1 cellular context compared by ENCODE assay signal in the genomic region with DNA sequence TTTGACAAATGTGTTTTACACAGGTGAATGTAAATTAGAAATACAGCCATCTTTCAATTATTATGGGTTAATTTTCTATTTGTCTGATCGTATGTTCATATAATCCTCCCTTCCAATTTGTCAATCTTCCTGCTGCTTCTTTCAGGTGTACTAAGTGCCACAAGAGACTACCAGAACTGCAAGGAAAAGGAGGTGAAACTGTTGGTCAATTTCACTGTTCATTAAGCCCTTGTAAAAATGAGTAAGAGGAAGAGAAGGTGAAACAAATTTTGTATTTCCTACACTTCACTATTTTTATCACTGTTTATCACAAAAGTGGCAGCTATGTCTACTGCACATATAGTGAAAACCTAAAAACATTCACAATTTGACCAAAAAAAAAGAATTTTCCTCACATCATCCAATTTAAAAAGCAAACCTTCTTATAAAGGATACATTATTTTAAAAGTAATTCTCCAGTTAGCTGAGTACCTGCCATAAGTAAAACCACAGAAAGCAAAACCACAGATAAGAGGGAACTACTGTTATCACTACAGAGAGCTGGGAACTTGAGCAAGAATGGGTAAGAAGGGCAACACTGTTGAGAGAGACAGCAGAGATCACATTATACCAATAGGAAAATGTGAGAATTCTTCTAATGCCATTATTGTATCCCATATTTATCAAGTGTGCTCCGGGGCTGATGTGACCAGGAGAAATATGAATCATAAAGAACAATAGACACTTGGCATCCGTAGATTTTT.
TF ChIP-seq lines count a peak whose summit lies in the region.

No MANE protein-coding gene starts in this region.

TF ChIP-seq in K562, 482 proteins besides CTCF, POLR2A, EP300 and RAD21 (continued from another document and continues in another):
- TF ChIP-seq CBFA2T3 (IDR thresholded peaks at IDR 0.05) (peak; percentile 34; the same call in 1 of the 2 replicates), POLR2H (tag; IDR thresholded peaks at IDR 0.05; ENCODE audit: low read depth) (no peak), CHCHD3 (CRISPR knock-in tag; IDR thresholded peaks at IDR 0.05) (no peak), ZNF232 (CRISPR knock-in tag; IDR thresholded peaks at IDR 0.05) (no peak), RFX5 (IDR thresholded peaks at IDR 0.05; ENCODE audit: low read depth, low read length) (no peak), ZKSCAN1 (IDR thresholded peaks at IDR 0.05; ENCODE audit: low read depth, low read length) (no peak), CEBPG (CRISPR knock-in tag; IDR thresholded peaks at IDR 0.05) (no peak), CEBPG (tag; conservative IDR thresholded peaks at IDR 0.05 in 1 of 2, IDR thresholded peaks at IDR 0.05 in 1 of 2) (peak; percentile 23 to 88; a peak in 2 of 4 replicates), EP400 (IDR thresholded peaks at IDR 0.05) (no peak), CBX8 (IDR thresholded peaks at IDR 0.05; ENCODE audit: borderline replicate concordance, extremely low read depth, low read depth, low read length, poor library complexity, severe bottlenecking) (no peak), ARID1B (IDR thresholded peaks at IDR 0.05) (peak; percentile 72), SMARCE1 (IDR thresholded peaks at IDR 0.05) (peak; percentile 71; the same call in 1 of the 2 replicates), EHMT2 (IDR thresholded peaks at IDR 0.05) (0 out of 2 replicates have a peak, but pooled peaks have one; percentile 11), ESRRA (IDR thresholded peaks at IDR 0.05; ENCODE audit: borderline replicate concordance, low read depth) (peak; percentile 94; the same call in 1 of the 2 replicates), YY1 (IDR thresholded peaks at IDR 0.05; ENCODE audit: borderline replicate concordance in 1 of 3, control insufficient read depth in 1 of 3, extremely low read depth in 1 of 3, insufficient read depth in 3 of 3, insufficient read length in 1 of 3, insufficient replicate concordance in 2 of 3, low read depth in 1 of 3, low read length in 2 of 3) (no peak), ZNF274 (IDR thresholded peaks at IDR 0.05; ENCODE audit: borderline replicate concordance, low read depth, low read length) (no peak), RCOR1 (IDR thresholded peaks at IDR 0.05; ENCODE audit: borderline replicate concordance in 1 of 2, low read depth in 2 of 2, low read length in 2 of 2) (peak in 1 of 2 experiments; percentile 63; a peak in 1 of 4 replicates), CREBBP (IDR thresholded peaks at IDR 0.05; ENCODE audit: low read depth, low read length) (no peak), ETV6 (IDR thresholded peaks at IDR 0.05; ENCODE audit: borderline replicate concordance in 1 of 2, low read depth in 2 of 2, low read length in 1 of 2) (no peak), ETV6 (CRISPR knock-in tag; IDR thresholded peaks at IDR 0.05; ENCODE audit: borderline replicate concordance) (no peak), DNMT1 (IDR thresholded peaks at IDR 0.05) (no peak), FOXA1 (IDR thresholded peaks at IDR 0.05; ENCODE audit: borderline replicate concordance) (no peak), HNRNPH1 (optimal IDR thresholded peaks at IDR 0.05; ENCODE audit: low read depth, low read length) (no peak), ZNF347 (CRISPR knock-in tag; IDR thresholded peaks at IDR 0.05; ENCODE audit: low read depth) (no peak), CBX1 (IDR thresholded peaks at IDR 0.05; ENCODE audit: low read depth) (no peak), TCF7 (IDR thresholded peaks at IDR 0.05; ENCODE audit: borderline replicate concordance) (no peak), ZNF699 (CRISPR knock-in tag; IDR thresholded peaks at IDR 0.05; ENCODE audit: insufficient replicate concordance) (no peak), GABPB2 (CRISPR knock-in tag; conservative IDR thresholded peaks at IDR 0.05) (no peak), TEAD1 (CRISPR knock-in tag; IDR thresholded peaks at IDR 0.05) (0 out of 4 replicates have a peak, but pooled peaks of 1 of the 2 experiments have one; percentile 16), MTF1 (CRISPR knock-in tag; IDR thresholded peaks at IDR 0.05; ENCODE audit: borderline replicate concordance) (no peak), RAD51 (IDR thresholded peaks at IDR 0.05; ENCODE audit: borderline replicate concordance, low read depth) (no peak), DMBX1 (CRISPR knock-in tag; IDR thresholded peaks at IDR 0.05; ENCODE audit: borderline replicate concordance) (no peak), SMAD3 (CRISPR knock-in tag; conservative IDR thresholded peaks at IDR 0.05) (no peak), IFI16 (CRISPR knock-in tag; IDR thresholded peaks at IDR 0.05) (no peak), ZNF184 (CRISPR knock-in tag; IDR thresholded peaks at IDR 0.05) (no peak), ZNF431 (CRISPR knock-in tag; IDR thresholded peaks at IDR 0.05) (no peak), ZNF589 (CRISPR knock-in tag; IDR thresholded peaks at IDR 0.05; ENCODE audit: low read depth) (no peak), ASH1L (IDR thresholded peaks at IDR 0.05; ENCODE audit: borderline replicate concordance, low read depth, partially characterized antibody) (no peak), TEAD4 (IDR thresholded peaks at IDR 0.05; ENCODE audit: low read length) (peak; percentile 52), TEAD4 (CRISPR knock-in tag; IDR thresholded peaks at IDR 0.05; ENCODE audit: borderline replicate concordance) (no peak), SLC30A9 (CRISPR knock-in tag; IDR thresholded peaks at IDR 0.05) (no peak), SAFB2 (IDR thresholded peaks at IDR 0.05; ENCODE audit: borderline replicate concordance, low read depth, low read length, severe bottlenecking) (no peak), NCOR1 (IDR thresholded peaks at IDR 0.05) (no peak), CHD4 (IDR thresholded peaks at IDR 0.05; ENCODE audit: insufficient read depth, insufficient replicate concordance, low read depth, low read length, poor library complexity, severe bottlenecking) (no peak), SOX6 (IDR thresholded peaks at IDR 0.05) (peak; percentile 57; the same call in 1 of the 2 replicates), SNIP1 (IDR thresholded peaks at IDR 0.05; ENCODE audit: low read depth) (no peak), DPF2 (IDR thresholded peaks at IDR 0.05) (peak; percentile 74), PYGO2 (tag; IDR thresholded peaks at IDR 0.05) (no peak), POLR3A (IDR thresholded peaks at IDR 0.05; ENCODE audit: borderline replicate concordance, extremely low read depth, insufficient read depth, insufficient read length) (no peak), CXXC5 (CRISPR knock-in tag; IDR thresholded peaks at IDR 0.05) (no peak)
- TF ChIP-seq, protein P1, sequence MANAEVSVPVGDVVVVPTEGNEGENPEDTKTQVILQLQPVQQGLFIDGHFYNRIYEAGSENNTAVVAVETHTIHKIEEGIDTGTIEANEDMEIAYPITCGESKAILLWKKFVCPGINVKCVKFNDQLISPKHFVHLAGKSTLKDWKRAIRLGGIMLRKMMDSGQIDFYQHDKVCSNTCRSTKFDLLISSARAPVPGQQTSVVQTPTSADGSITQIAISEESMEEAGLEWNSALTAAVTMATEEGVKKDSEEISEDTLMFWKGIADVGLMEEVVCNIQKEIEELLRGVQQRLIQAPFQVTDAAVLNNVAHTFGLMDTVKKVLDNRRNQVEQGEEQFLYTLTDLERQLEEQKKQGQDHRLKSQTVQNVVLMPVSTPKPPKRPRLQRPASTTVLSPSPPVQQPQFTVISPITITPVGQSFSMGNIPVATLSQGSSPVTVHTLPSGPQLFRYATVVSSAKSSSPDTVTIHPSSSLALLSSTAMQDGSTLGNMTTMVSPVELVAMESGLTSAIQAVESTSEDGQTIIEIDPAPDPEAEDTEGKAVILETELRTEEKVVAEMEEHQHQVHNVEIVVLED (CRISPR knock-in tag; IDR thresholded peaks at IDR 0.05), result no peak
- TF ChIP-seq, protein P2, sequence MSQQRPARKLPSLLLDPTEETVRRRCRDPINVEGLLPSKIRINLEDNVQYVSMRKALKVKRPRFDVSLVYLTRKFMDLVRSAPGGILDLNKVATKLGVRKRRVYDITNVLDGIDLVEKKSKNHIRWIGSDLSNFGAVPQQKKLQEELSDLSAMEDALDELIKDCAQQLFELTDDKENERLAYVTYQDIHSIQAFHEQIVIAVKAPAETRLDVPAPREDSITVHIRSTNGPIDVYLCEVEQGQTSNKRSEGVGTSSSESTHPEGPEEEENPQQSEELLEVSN (IDR thresholded peaks at IDR 0.05; ENCODE audit: borderline replicate concordance in 1 of 2, extremely low read depth in 1 of 2, insufficient read depth in 1 of 2, insufficient read length in 1 of 2, low read depth in 1 of 2, low read length in 1 of 2, poor library complexity in 1 of 2, severe bottlenecking in 1 of 2), result no peak
- TF ChIP-seq, protein P3, sequence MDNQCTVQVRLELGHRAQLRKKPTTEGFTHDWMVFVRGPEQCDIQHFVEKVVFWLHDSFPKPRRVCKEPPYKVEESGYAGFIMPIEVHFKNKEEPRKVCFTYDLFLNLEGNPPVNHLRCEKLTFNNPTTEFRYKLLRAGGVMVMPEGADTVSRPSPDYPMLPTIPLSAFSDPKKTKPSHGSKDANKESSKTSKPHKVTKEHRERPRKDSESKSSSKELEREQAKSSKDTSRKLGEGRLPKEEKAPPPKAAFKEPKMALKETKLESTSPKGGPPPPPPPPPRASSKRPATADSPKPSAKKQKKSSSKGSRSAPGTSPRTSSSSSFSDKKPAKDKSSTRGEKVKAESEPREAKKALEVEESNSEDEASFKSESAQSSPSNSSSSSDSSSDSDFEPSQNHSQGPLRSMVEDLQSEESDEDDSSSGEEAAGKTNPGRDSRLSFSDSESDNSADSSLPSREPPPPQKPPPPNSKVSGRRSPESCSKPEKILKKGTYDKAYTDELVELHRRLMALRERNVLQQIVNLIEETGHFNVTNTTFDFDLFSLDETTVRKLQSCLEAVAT (IDR thresholded peaks at IDR 0.05), result peak in 1 of 2 experiments; percentile 93; a peak in 2 of 4 replicates
- TF ChIP-seq, protein P4, sequence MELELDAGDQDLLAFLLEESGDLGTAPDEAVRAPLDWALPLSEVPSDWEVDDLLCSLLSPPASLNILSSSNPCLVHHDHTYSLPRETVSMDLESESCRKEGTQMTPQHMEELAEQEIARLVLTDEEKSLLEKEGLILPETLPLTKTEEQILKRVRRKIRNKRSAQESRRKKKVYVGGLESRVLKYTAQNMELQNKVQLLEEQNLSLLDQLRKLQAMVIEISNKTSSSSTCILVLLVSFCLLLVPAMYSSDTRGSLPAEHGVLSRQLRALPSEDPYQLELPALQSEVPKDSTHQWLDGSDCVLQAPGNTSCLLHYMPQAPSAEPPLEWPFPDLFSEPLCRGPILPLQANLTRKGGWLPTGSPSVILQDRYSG (tag; conservative IDR thresholded peaks at IDR 0.05; ENCODE audit: low read depth), result no peak
- TF ChIP-seq, protein P5, sequence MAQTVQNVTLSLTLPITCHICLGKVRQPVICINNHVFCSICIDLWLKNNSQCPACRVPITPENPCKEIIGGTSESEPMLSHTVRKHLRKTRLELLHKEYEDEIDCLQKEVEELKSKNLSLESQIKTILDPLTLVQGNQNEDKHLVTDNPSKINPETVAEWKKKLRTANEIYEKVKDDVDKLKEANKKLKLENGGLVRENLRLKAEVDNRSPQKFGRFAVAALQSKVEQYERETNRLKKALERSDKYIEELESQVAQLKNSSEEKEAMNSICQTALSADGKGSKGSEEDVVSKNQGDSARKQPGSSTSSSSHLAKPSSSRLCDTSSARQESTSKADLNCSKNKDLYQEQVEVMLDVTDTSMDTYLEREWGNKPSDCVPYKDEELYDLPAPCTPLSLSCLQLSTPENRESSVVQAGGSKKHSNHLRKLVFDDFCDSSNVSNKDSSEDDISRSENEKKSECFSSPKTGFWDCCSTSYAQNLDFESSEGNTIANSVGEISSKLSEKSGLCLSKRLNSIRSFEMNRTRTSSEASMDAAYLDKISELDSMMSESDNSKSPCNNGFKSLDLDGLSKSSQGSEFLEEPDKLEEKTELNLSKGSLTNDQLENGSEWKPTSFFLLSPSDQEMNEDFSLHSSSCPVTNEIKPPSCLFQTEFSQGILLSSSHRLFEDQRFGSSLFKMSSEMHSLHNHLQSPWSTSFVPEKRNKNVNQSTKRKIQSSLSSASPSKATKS (CRISPR knock-in tag; IDR thresholded peaks at IDR 0.05), result no peak
- TF ChIP-seq, protein P6, sequence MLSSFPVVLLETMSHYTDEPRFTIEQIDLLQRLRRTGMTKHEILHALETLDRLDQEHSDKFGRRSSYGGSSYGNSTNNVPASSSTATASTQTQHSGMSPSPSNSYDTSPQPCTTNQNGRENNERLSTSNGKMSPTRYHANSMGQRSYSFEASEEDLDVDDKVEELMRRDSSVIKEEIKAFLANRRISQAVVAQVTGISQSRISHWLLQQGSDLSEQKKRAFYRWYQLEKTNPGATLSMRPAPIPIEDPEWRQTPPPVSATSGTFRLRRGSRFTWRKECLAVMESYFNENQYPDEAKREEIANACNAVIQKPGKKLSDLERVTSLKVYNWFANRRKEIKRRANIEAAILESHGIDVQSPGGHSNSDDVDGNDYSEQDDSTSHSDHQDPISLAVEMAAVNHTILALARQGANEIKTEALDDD (IDR thresholded peaks at IDR 0.05), result peak; percentile 46; the same call in 1 of the 2 replicates
- TF ChIP-seq, protein P7, sequence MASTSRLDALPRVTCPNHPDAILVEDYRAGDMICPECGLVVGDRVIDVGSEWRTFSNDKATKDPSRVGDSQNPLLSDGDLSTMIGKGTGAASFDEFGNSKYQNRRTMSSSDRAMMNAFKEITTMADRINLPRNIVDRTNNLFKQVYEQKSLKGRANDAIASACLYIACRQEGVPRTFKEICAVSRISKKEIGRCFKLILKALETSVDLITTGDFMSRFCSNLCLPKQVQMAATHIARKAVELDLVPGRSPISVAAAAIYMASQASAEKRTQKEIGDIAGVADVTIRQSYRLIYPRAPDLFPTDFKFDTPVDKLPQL (IDR thresholded peaks at IDR 0.05; ENCODE audit: extremely low read depth, insufficient read length), result no peak
- TF ChIP-seq, protein P8, sequence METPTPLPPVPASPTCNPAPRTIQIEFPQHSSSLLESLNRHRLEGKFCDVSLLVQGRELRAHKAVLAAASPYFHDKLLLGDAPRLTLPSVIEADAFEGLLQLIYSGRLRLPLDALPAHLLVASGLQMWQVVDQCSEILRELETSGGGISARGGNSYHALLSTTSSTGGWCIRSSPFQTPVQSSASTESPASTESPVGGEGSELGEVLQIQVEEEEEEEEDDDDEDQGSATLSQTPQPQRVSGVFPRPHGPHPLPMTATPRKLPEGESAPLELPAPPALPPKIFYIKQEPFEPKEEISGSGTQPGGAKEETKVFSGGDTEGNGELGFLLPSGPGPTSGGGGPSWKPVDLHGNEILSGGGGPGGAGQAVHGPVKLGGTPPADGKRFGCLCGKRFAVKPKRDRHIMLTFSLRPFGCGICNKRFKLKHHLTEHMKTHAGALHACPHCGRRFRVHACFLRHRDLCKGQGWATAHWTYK (CRISPR knock-in tag; IDR thresholded peaks at IDR 0.05), result 0 out of 2 replicates have a peak, but pooled peaks have one; percentile 26
- TF ChIP-seq, protein P9, sequence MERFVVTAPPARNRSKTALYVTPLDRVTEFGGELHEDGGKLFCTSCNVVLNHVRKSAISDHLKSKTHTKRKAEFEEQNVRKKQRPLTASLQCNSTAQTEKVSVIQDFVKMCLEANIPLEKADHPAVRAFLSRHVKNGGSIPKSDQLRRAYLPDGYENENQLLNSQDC (CRISPR knock-in tag; IDR thresholded peaks at IDR 0.05), result no peak
